Comparison of ENCODE assay signal across 16 cellular contexts in genomic region chr11:111387318-111387863, GRCh38. TPM values are rescaled to one million over a fixed set of nuclear protein-coding genes. Genes with fewer than 3 reads are reported as not detected.
DNase-seq lines count a peak whose midpoint lies in the region; ATAC-seq and TF ChIP-seq lines count a peak whose summit lies in the region.
"Had no signal": no experiment of that assay in that cellular context is flagged by ENCODE, and none has a peak within 500 bp of the region (broad histone marks: within the 10 kb centered on the region; RNA-seq: fewer than 3 reads in every experiment).

No MANE protein-coding gene starts in this region.

- H3K4me1 ChIP-seq in sigmoid colon (peaks cover 0 to 5% (median 0%) of the 10 kb centered on the region in 4 donors), hepatocyte (ENCODE audit: insufficient read depth) (no peaks in the 10 kb centered on the region)
- H3K4me1 ChIP-seq: gastroesophageal sphincter, SJSA1, suprapubic skin had no signal

- TF ChIP-seq CTCF in sigmoid colon (IDR thresholded peaks at IDR 0.05) (no peak), hepatocyte (IDR thresholded peaks at IDR 0.05; ENCODE audit: poor library complexity) (no peak)

- no peak for ATAC-seq in HG02981 (IDR thresholded peaks at IDR 0.05; ENCODE audit: unreplicated experiment)
- ATAC-seq in activated CD8-positive, alpha-beta T cell treated with anti-CD3 and anti-CD28 coated beads, Interleukin-2, amount 10 ng/mL, durations not matched to agents 7 days and 5 days, result no peak
- ATAC-seq: gastroesophageal sphincter; naive thymus-derived CD4-positive, alpha-beta T cell had no signal

- H3K27me3 Mint-ChIP-seq in activated CD8-positive, alpha-beta T cell treated with anti-CD3 and anti-CD28 coated beads, Interleukin-2, amount 10 ng/mL, durations not matched to agents 7 days and 5 days (ENCODE audit: low read depth), result no peaks in the 10 kb centered on the region
- H3K27me3 Mint-ChIP-seq: naive thymus-derived CD4-positive, alpha-beta T cell had no signal

- CTCF ChIA-PET in activated CD8-positive, alpha-beta T cell treated with anti-CD3 and anti-CD28 coated beads, Interleukin-2, amount 10 ng/mL, durations not matched to agents 7 days and 5 days (lab: Charles Lee), result interaction anchor here (0.8 kb wide), 1 partner anchor 42 kb away, joined by 3 read pairs; no protein-coding TSS in a partner anchor

- intact Hi-C loops in sigmoid colon (cut with DNase I), result no loop called here

- no peaks in the 10 kb centered on the region for H3K27me3 ChIP-seq in sigmoid colon
- no peaks in the 10 kb centered on the region for H3K27me3 ChIP-seq in hepatocyte
- H3K27me3 ChIP-seq: gastroesophageal sphincter, SJSA1, suprapubic skin had no signal

- H3K4me3 ChIP-seq in sigmoid colon, result no peak overlapping the region
- H3K4me3 ChIP-seq in hepatocyte, result no peak overlapping the region
- H3K4me3 ChIP-seq: gastroesophageal sphincter, SJSA1, suprapubic skin had no signal

- DNase-seq in NCI-H1092 (lab: John Stamatoyannopoulos, UW) (peak; percentile 98), NCI-H2196 treated with DMSO at 0.1 percent for 48 hours (lab: John Stamatoyannopoulos, UW; ENCODE audit: unreplicated experiment) (peak; percentile 84), cerebellum (ENCODE audit: low spot score) (peak; percentile 80), sigmoid colon (peak; percentile 79), hepatocyte (ENCODE audit: low spot score) (no peak), OCI-M2 (lab: John Stamatoyannopoulos, UW; ENCODE audit: unreplicated experiment) (no peak)
- no peak for DNase-seq in activated CD8-positive, alpha-beta T cell treated with anti-CD3 and anti-CD28 coated beads, Interleukin-2, amount 10 ng/mL, durations not matched to agents 7 days and 5 days
- DNase-seq: activated T-cell treated with anti-CD3 and anti-CD28 coated beads, Interleukin-2, amount 50 U/mL, for 1 hour; naive thymus-derived CD4-positive, alpha-beta T cell; NCI-H226 had no signal

- no peaks in the 10 kb centered on the region for H4K20me1 ChIP-seq in hepatocyte (ENCODE audit: insufficient read depth, poor library complexity, severe bottlenecking)

- 23 to 72% methylated on average over 2 of the region's 2 CpGs for WGBS in sigmoid colon, 2 donors
- 98% methylated on average over 2 of the region's 2 CpGs for WGBS in hepatocyte (ENCODE audit: low lambda C conversion rate, missing lambda C conversion rate)

- peaks cover 17% of the 10 kb centered on the region for H3K9me3 Mint-ChIP-seq in activated CD8-positive, alpha-beta T cell treated with anti-CD3 and anti-CD28 coated beads, Interleukin-2, amount 10 ng/mL, durations not matched to agents 7 days and 5 days (ENCODE audit: insufficient read depth)

- TF ChIP-seq POLR2A in sigmoid colon (IDR thresholded peaks at IDR 0.05), result no peak

- H3K4me3 Mint-ChIP-seq in activated CD8-positive, alpha-beta T cell treated with anti-CD3 and anti-CD28 coated beads, Interleukin-2, amount 10 ng/mL, durations not matched to agents 7 days and 5 days, result no peak overlapping the region
- H3K4me3 Mint-ChIP-seq: naive thymus-derived CD4-positive, alpha-beta T cell had no signal

- H3K36me3 Mint-ChIP-seq in activated CD8-positive, alpha-beta T cell treated with anti-CD3 and anti-CD28 coated beads, Interleukin-2, amount 10 ng/mL, durations not matched to agents 7 days and 5 days (ENCODE audit: low read depth), result peaks cover 7% of the 10 kb centered on the region
- H3K36me3 Mint-ChIP-seq: naive thymus-derived CD4-positive, alpha-beta T cell had no signal

- TF ChIP-seq EP300 in sigmoid colon (IDR thresholded peaks at IDR 0.05), result no peak

- H3K4me1 Mint-ChIP-seq in activated CD8-positive, alpha-beta T cell treated with anti-CD3 and anti-CD28 coated beads, Interleukin-2, amount 10 ng/mL, durations not matched to agents 7 days and 5 days (ENCODE audit: low read depth), result peaks cover 22% of the 10 kb centered on the region

- no peak overlapping the region for H3K27ac Mint-ChIP-seq in activated CD8-positive, alpha-beta T cell treated with anti-CD3 and anti-CD28 coated beads, Interleukin-2, amount 10 ng/mL, durations not matched to agents 7 days and 5 days
- H3K27ac Mint-ChIP-seq: naive thymus-derived CD4-positive, alpha-beta T cell had no signal

- H3K79me2 ChIP-seq in hepatocyte, result no peaks in the 10 kb centered on the region

- POLR2A ChIA-PET in activated CD8-positive, alpha-beta T cell treated with anti-CD3 and anti-CD28 coated beads, Interleukin-2, amount 10 ng/mL, durations not matched to agents 7 days and 5 days (lab: Charles Lee), result no interaction called here

- H2AFZ ChIP-seq in hepatocyte, result no peak overlapping the region

- no peaks in the 10 kb centered on the region for H3K36me3 ChIP-seq in sigmoid colon
- H3K36me3 ChIP-seq in hepatocyte (replicated peaks; ENCODE audit: insufficient read depth, low read depth), result no peaks in the 10 kb centered on the region
- H3K36me3 ChIP-seq: gastroesophageal sphincter, SJSA1, suprapubic skin had no signal

- H3K27ac ChIP-seq in sigmoid colon (no peak overlapping the region), hepatocyte (no peak overlapping the region)
- H3K27ac ChIP-seq: C4-2B, gastroesophageal sphincter, SJSA1, suprapubic skin had no signal

- no peaks in the 10 kb centered on the region for H3K9me2 ChIP-seq in hepatocyte (replicated peaks; ENCODE audit: insufficient read depth)

- no peak overlapping the region for H3K4me2 ChIP-seq in hepatocyte

- no peaks in the 10 kb centered on the region for H3K9me3 ChIP-seq in sigmoid colon
- H3K9me3 ChIP-seq in hepatocyte (ENCODE audit: low read depth), result no peaks in the 10 kb centered on the region
- H3K9me3 ChIP-seq: SJSA1, suprapubic skin had no signal

RNA-seq across cellular contexts. Expression of gene POU2AF1, which starts 8.3 kb away (rescaled TPM):
- total RNA-seq in cerebellum (0.36 TPM), sigmoid colon (under 1 TPM in 1 of 4 donors, not detected in 3; 0.16 TPM), hepatocyte (0.08 and 0.23 TPM in 2 replicates)
- polyA plus RNA-seq in sigmoid colon (10 to 100 TPM in 1 of 3 donors, 1 to 10 TPM in 1, under 1 TPM in 1; 0.92 to 27.0 (median 1.2) TPM), hepatocyte (0.06 TPM in 1 of 2 replicates, not detected in the other)
- total RNA-seq in activated CD8-positive, alpha-beta T cell treated with anti-CD3 and anti-CD28 coated beads, Interleukin-2, amount 10 ng/mL, durations not matched to agents 7 days and 5 days, result 1 to 10 TPM; 1.7 to 2.4 TPM
- total RNA-seq: kidney epithelial cell, SJSA1, suprapubic skin had no signal

Comparison
In these comparisons a context has a peak if more than half of its experiments do, and no peak if none do; other contexts are left out.
1. DNase-seq: peak in NCI-H1092 (single experiment), NCI-H2196 treated with DMSO at 0.1 percent for 48 hours (single experiment), cerebellum (single experiment) and sigmoid colon (single experiment); none in hepatocyte (single experiment), OCI-M2 (single experiment) and activated CD8-positive, alpha-beta T cell treated with anti-CD3 and anti-CD28 coated beads, Interleukin-2, amount 10 ng/mL, durations not matched to agents 7 days and 5 days (single experiment).